Comparison of ENCODE assay signal across 9 cellular contexts in the genomic region with DNA sequence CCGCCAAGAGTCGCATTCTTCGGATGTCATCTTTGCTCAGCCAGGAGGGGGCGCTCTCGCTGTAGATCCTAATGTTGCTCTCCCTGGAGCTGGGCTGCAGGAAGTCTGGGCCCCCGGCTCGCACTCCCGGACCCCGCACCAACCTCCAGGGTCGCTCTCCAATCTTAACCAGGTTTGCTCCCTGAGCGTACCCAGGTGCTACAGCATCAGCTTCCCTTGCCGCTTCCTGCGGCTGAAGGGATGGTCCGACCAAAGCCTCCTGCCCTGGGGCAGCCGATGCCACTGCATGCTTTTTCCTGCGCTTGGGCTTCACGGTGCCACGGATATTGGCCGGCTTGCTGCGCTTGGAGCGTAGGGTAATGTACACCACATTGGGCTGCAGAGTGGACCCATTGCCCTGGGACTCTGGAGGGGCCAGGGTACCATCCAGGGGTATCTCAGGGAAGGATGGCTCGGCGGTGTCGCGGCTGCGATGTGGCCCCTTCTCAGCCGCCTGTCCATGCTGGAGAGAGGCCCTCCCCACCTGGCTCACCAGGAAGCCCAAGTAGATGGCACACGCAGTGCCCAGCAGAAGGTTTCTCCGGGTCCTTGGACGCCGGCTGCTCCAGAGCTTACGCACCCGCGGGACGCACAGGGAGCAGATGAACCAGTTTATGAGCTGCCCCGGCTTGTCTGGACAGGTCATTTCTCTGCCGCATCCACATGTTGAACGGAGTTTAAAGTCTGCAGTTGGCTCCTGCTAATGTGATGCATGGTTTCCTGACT. TPM values are rescaled to one million over a fixed set of nuclear protein-coding genes. Genes with fewer than 3 reads are reported as not detected.
A peak's percentile ranks its signal among the peaks of the same experiment; 100 is the strongest.
DNase-seq lines count a peak whose midpoint lies in the region; ATAC-seq and TF ChIP-seq lines count a peak whose summit lies in the region.
"Had no signal": no experiment of that assay in that cellular context is flagged by ENCODE, and none has a peak within 500 bp of the region (broad histone marks: within the 10 kb centered on the region; RNA-seq: fewer than 3 reads in every experiment).

No MANE protein-coding gene starts in this region.

- H3K4me3 ChIP-seq in RWPE2 (ENCODE audit: severe bottlenecking) = peak overlapping the region; percentile 22
- H3K4me3 ChIP-seq in fibroblast of mammary gland (ENCODE audit: control insufficient read depth, low read depth, low read length) = peak overlapping the region; percentile 77
- H3K4me3 ChIP-seq in parathyroid adenoma (ENCODE audit: low read depth, low read length) = peak overlapping the region; percentile 37

- DNase-seq in activated naive CD4-positive, alpha-beta T cell treated with anti-CD3 and anti-CD28 coated beads for 36 hours = peak; percentile 39
- DNase-seq in activated naive CD4-positive, alpha-beta T cell (lab: John Stamatoyannopoulos, UW) = no peak
- peak; percentile 82 for DNase-seq in RWPE2 (ENCODE audit: low spot score)
- DNase-seq in fibroblast of mammary gland (ENCODE audit: low read depth) = peak; percentile 63
- DNase-seq in MV-4-11 (lab: John Stamatoyannopoulos, UW) = no peak
- no peak for DNase-seq in NK-92 treated with Interleukin-12 subunit alpha and Interleukin-12 subunit beta, amount 100 ng/mL, for 24 hours (lab: John Stamatoyannopoulos, UW)
- DNase-seq in AG08396 (ENCODE audit: low spot score) = no peak
- DNase-seq: stimulated activated naive B cell treated with anti-CD40 and anti-IgM and Interleukin-4, amounts not matched to agents 10 μg/mL and 1 μg/mL and 100 μg/mL, for 72 hours had no signal

- H3K27me3 ChIP-seq in RWPE2 (ENCODE audit: insufficient read depth, poor library complexity, severe bottlenecking) (no peaks in the 10 kb centered on the region), parathyroid adenoma (ENCODE audit: control insufficient read depth, insufficient read depth, low read length) (no peaks in the 10 kb centered on the region)

- H3K36me3 ChIP-seq in RWPE2 (ENCODE audit: low read depth) = no peaks in the 10 kb centered on the region
- H3K36me3 ChIP-seq in parathyroid adenoma (ENCODE audit: control insufficient read depth, insufficient read depth, low read length) = no peaks in the 10 kb centered on the region

- no peaks in the 10 kb centered on the region for H3K79me2 ChIP-seq in parathyroid adenoma

- H3K27ac ChIP-seq in RWPE2 (ENCODE audit: poor library complexity, severe bottlenecking) (peak overlapping the region; percentile 16), parathyroid adenoma (peak overlapping the region; percentile 57)

- CTCF ChIA-PET in activated naive CD4-positive, alpha-beta T cell treated with anti-CD3 and anti-CD28 coated beads for 36 hours (lab: Charles Lee) = interaction anchor here (0.6 to 1.4 kb wide), 4 partner anchors 20 to 178 kb away, joined by 3 read pairs; no protein-coding TSS in a partner anchor

- H3K4me3 Mint-ChIP-seq in activated naive CD4-positive, alpha-beta T cell treated with anti-CD3 and anti-CD28 coated beads for 36 hours = no peak overlapping the region
- H3K4me3 Mint-ChIP-seq: stimulated activated naive B cell treated with anti-CD40 and anti-IgM and Interleukin-4, amounts not matched to agents 10 μg/mL and 1 μg/mL and 100 μg/mL, for 72 hours had no signal

- no peaks in the 10 kb centered on the region for H3K9me3 ChIP-seq in RWPE2 (ENCODE audit: severe bottlenecking)
- no peaks in the 10 kb centered on the region for H3K9me3 ChIP-seq in parathyroid adenoma (ENCODE audit: control insufficient read depth, low read length)

- peak; percentile 25 for TF ChIP-seq CTCF in RWPE2 (IDR thresholded peaks at IDR 0.05; ENCODE audit: poor library complexity, severe bottlenecking)
- TF ChIP-seq CTCF in fibroblast of mammary gland (conservative IDR thresholded peaks at IDR 0.05; ENCODE audit: control insufficient read depth, insufficient read depth, low read depth, low read length) = peak; percentile 54
- peak; percentile 10 for TF ChIP-seq CTCF in parathyroid adenoma (IDR thresholded peaks at IDR 0.05)

- no peak overlapping the region for H2AFZ ChIP-seq in parathyroid adenoma

- no peak overlapping the region for H3K9ac ChIP-seq in parathyroid adenoma

- no peak overlapping the region for H3K27ac Mint-ChIP-seq in activated naive CD4-positive, alpha-beta T cell treated with anti-CD3 and anti-CD28 coated beads for 36 hours
- H3K27ac Mint-ChIP-seq: stimulated activated naive B cell treated with anti-CD40 and anti-IgM and Interleukin-4, amounts not matched to agents 10 μg/mL and 1 μg/mL and 100 μg/mL, for 72 hours had no signal

- peak; percentile 93 for ATAC-seq in RWPE2 (ENCODE audit: low read depth)

- H3K27me3 Mint-ChIP-seq in activated naive CD4-positive, alpha-beta T cell treated with anti-CD3 and anti-CD28 coated beads for 36 hours (ENCODE audit: low read depth) = peaks cover 27% of the 10 kb centered on the region

- H3K36me3 Mint-ChIP-seq in activated naive CD4-positive, alpha-beta T cell treated with anti-CD3 and anti-CD28 coated beads for 36 hours (ENCODE audit: low read depth) = no peaks in the 10 kb centered on the region
- H3K36me3 Mint-ChIP-seq: stimulated activated naive B cell treated with anti-CD40 and anti-IgM and Interleukin-4, amounts not matched to agents 10 μg/mL and 1 μg/mL and 100 μg/mL, for 72 hours had no signal

- H3K9me3 Mint-ChIP-seq in activated naive CD4-positive, alpha-beta T cell treated with anti-CD3 and anti-CD28 coated beads for 36 hours = no peaks in the 10 kb centered on the region
- H3K9me3 Mint-ChIP-seq: stimulated activated naive B cell treated with anti-CD40 and anti-IgM and Interleukin-4, amounts not matched to agents 10 μg/mL and 1 μg/mL and 100 μg/mL, for 72 hours had no signal

- H3K4me2 ChIP-seq in parathyroid adenoma (ENCODE audit: low read length) = peak overlapping the region; percentile 26

- intact Hi-C loops in activated naive CD4-positive, alpha-beta T cell treated with anti-CD3 and anti-CD28 coated beads for 36 hours (cut with micrococcal nuclease) = loop anchor here (5.0 kb wide), 1 partner anchor 81 kb away; no protein-coding TSS in a partner anchor

- peaks cover 16% of the 10 kb centered on the region for H3K4me1 ChIP-seq in RWPE2 (ENCODE audit: insufficient read depth, poor library complexity, severe bottlenecking)
- H3K4me1 ChIP-seq in parathyroid adenoma = no peaks in the 10 kb centered on the region

- H3K4me1 Mint-ChIP-seq in activated naive CD4-positive, alpha-beta T cell treated with anti-CD3 and anti-CD28 coated beads for 36 hours (ENCODE audit: low read depth) = peaks cover 5% of the 10 kb centered on the region

RNA-seq across cellular contexts. Expression of gene GASK1B, which starts 2.0 kb away (rescaled TPM):
- total RNA-seq in activated naive CD4-positive, alpha-beta T cell treated with anti-CD3 and anti-CD28 coated beads for 36 hours = not detected

RNA-seq across cellular contexts. Expression of gene TMEM144, which starts 39.4 kb away (rescaled TPM):
- total RNA-seq in activated naive CD4-positive, alpha-beta T cell treated with anti-CD3 and anti-CD28 coated beads for 36 hours = under 1 TPM in 1 of 2 experiments, not detected in 1; 0.31 TPM

Comparison
In these comparisons a context has a peak if more than half of its experiments do, and no peak if none do; other contexts are left out.
1. DNase-seq: peak in activated naive CD4-positive, alpha-beta T cell treated with anti-CD3 and anti-CD28 coated beads for 36 hours (single experiment), RWPE2 (single experiment) and fibroblast of mammary gland (single experiment); none in activated naive CD4-positive, alpha-beta T cell (0 of 4), MV-4-11 (single experiment), NK-92 treated with Interleukin-12 subunit alpha and Interleukin-12 subunit beta, amount 100 ng/mL, for 24 hours (single experiment) and AG08396 (single experiment).
2. H3K4me3 ChIP-seq: peak in every context shown above with its lines; median percentile 77 in fibroblast of mammary gland; 37 in parathyroid adenoma; 22 in RWPE2.
3. Peak in every context shown above with its lines, with median percentiles within 50 percentile points of each other: CTCF ChIP-seq.